ENCODE assay signal across 1 cellular context in the genomic region with DNA sequence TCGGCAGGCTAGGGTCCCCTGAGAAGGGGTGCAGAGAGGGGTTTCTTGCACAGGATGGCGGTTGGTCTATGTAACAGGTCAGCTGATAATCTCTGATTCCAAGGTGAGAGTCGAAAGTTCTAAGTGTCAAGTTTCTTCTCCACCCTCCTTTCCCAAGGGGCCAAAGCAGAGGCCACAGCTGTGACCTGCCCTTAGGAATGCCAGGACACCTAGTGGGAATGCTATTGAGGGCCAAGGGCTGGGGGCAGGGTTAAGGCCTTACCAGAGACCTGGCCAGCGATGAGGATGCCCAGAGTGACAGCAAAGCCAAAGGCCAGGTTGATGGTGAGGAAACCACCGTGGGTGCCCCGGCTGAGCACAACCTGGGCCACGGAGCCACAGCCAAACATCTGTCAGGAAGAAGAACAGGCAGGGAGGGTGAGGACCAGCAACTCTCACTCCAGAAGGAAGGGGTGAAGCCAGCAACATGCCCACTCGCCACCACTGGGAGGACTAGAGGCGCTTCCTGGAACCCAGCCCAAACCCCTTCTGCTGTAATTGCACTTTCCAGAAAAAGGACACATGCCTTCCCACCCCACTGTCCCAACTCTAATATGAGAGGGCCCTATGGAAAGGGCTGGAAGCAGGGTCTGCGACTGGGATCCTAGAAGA.
TF ChIP-seq lines count a peak whose summit lies in the region.

No MANE protein-coding gene starts in this region.

TF ChIP-seq in Ishikawa, 13 proteins besides CTCF, POLR2A, EP300 and RAD21 (continued from another document):
- TF ChIP-seq, protein P1, sequence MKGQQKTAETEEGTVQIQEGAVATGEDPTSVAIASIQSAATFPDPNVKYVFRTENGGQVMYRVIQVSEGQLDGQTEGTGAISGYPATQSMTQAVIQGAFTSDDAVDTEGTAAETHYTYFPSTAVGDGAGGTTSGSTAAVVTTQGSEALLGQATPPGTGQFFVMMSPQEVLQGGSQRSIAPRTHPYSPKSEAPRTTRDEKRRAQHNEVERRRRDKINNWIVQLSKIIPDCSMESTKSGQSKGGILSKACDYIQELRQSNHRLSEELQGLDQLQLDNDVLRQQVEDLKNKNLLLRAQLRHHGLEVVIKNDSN (IDR thresholded peaks at IDR 0.05) = peak; percentile 32; the same call in 1 of the 2 replicates
- TF ChIP-seq TCF12 (IDR thresholded peaks at IDR 0.05; ENCODE audit: low read depth) (peak; percentile 52; the same call in 1 of the 2 replicates), CREB1 (IDR thresholded peaks at IDR 0.05; ENCODE audit: low read depth) (no peak), NFIC (IDR thresholded peaks at IDR 0.05) (peak; percentile 58), YY1 (IDR thresholded peaks at IDR 0.05; ENCODE audit: low read depth) (no peak), CEBPB (IDR thresholded peaks at IDR 0.05) (no peak)
- TF ChIP-seq, protein P2, sequence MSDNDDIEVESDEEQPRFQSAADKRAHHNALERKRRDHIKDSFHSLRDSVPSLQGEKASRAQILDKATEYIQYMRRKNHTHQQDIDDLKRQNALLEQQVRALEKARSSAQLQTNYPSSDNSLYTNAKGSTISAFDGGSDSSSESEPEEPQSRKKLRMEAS (IDR thresholded peaks at IDR 0.05) = no peak
- TF ChIP-seq, protein P3, sequence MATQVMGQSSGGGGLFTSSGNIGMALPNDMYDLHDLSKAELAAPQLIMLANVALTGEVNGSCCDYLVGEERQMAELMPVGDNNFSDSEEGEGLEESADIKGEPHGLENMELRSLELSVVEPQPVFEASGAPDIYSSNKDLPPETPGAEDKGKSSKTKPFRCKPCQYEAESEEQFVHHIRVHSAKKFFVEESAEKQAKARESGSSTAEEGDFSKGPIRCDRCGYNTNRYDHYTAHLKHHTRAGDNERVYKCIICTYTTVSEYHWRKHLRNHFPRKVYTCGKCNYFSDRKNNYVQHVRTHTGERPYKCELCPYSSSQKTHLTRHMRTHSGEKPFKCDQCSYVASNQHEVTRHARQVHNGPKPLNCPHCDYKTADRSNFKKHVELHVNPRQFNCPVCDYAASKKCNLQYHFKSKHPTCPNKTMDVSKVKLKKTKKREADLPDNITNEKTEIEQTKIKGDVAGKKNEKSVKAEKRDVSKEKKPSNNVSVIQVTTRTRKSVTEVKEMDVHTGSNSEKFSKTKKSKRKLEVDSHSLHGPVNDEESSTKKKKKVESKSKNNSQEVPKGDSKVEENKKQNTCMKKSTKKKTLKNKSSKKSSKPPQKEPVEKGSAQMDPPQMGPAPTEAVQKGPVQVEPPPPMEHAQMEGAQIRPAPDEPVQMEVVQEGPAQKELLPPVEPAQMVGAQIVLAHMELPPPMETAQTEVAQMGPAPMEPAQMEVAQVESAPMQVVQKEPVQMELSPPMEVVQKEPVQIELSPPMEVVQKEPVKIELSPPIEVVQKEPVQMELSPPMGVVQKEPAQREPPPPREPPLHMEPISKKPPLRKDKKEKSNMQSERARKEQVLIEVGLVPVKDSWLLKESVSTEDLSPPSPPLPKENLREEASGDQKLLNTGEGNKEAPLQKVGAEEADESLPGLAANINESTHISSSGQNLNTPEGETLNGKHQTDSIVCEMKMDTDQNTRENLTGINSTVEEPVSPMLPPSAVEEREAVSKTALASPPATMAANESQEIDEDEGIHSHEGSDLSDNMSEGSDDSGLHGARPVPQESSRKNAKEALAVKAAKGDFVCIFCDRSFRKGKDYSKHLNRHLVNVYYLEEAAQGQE (IDR thresholded peaks at IDR 0.05; ENCODE audit: low read depth) = no peak
